ENCODE assay signal across 9 cellular contexts in the genomic region with DNA sequence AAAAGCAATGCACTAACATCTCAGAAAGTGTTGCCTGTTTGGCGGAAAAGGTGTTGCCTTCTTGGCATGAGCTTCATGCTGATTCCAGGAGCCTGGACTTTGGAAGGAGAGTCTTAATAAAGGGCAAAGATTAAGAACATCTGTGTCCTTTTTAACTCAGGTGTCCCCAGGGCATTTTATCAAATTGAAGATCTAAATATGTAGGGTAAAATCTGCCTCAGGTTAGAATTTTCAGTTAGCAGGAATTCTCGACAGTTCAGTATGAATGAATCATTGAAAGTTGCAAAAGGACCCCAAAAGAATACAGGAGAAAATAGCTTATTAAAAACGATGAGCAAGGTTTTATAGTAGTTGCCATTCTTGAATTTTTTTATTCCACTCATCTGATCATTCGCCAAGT.
"Had no signal": no experiment of that assay in that cellular context is flagged by ENCODE, and none has a peak within 500 bp of the region (broad histone marks: within the 10 kb centered on the region; RNA-seq: fewer than 3 reads in every experiment).

No MANE protein-coding gene starts in this region.

- H3K9me3 ChIP-seq: HAP-1 had no signal

- H3K4me3 Mint-ChIP-seq: HFFc6 had no signal

- ATAC-seq: HCT116, HepG2, K562 had no signal

- H3K27ac Mint-ChIP-seq: HFFc6 had no signal

- H3K36me3 ChIP-seq: HAP-1 had no signal

- H3K4me1 ChIP-seq: HAP-1 had no signal

- H3K4me3 ChIP-seq: HAP-1, K562 had no signal

- DNase-seq: GOT3, H7, HFFc6, KG1 had no signal

- H3K27ac ChIP-seq: HL-60 had no signal

- FAIRE-seq: HepG2, K562 had no signal
